17 cellular contexts compared by ENCODE assay signal in the genomic region with DNA sequence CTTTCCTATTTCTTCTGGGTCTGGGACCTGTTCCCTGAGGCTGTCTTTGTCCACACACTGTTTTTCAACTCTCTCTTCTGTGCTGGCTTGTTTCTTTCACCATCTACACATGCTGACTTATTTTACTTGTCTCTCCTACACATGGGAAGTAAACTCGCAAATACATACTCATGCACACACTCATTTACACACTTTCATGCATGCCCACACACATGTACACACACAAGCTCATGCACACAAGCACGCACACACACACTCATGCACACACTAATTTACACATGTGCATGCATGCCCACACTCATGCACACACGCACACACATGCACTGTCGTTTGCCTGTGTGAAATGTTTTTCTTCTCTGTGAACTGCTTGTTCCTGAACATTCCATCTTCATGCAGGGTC.
DNase-seq lines count a peak whose midpoint lies in the region; ATAC-seq, FAIRE-seq and TF ChIP-seq lines count a peak whose summit lies in the region.
"Had no signal": no experiment of that assay in that cellular context is flagged by ENCODE, and none has a peak within 500 bp of the region (broad histone marks: within the 10 kb centered on the region; RNA-seq: fewer than 3 reads in every experiment).

No MANE protein-coding gene starts in this region.

- H3K4me2 ChIP-seq in HepG2 (ENCODE audit: low read depth, low read length), result no peak overlapping the region
- H3K4me2 ChIP-seq: GM23338 had no signal

- H3K4me3 ChIP-seq in HepG2 (replicated peaks in 1 of 3; ENCODE audit: insufficient read depth in 1 of 3, low read depth in 2 of 3, low read length in 3 of 3) (no peak overlapping the region), right lobe of liver (no peak overlapping the region), LNCaP clone FGC (ENCODE audit: low read depth, low read length) (no peak overlapping the region), esophagus muscularis mucosa (no peak overlapping the region), testis (no peak overlapping the region)
- H3K4me3 ChIP-seq: GM23338 had no signal

- H3K4me1 ChIP-seq in HepG2 (ENCODE audit: insufficient read depth, low read length) (no peaks in the 10 kb centered on the region), right lobe of liver (no peaks in the 10 kb centered on the region), esophagus muscularis mucosa (no peaks in the 10 kb centered on the region), testis (no peaks in the 10 kb centered on the region)
- H3K4me1 ChIP-seq: BE2C had no signal

- no peak for ATAC-seq in HepG2
- no peak for ATAC-seq in right lobe of liver
- ATAC-seq: GM23338 had no signal

- POLR2A ChIA-PET in HepG2 (lab: Yijun Ruan, JAX), result no interaction called here

- no TSS peak for BruUV-seq in HepG2 (replicated peaks; lab: Mats Ljungman, UMichigan)

- no peak for TF ChIP-seq POLR2A in HepG2 (IDR thresholded peaks at IDR 0.05; ENCODE audit: insufficient read depth in 1 of 2, low read depth in 2 of 2, low read length in 2 of 2)
- no peak for TF ChIP-seq POLR2A in right lobe of liver (IDR thresholded peaks at IDR 0.05)
- no peak for TF ChIP-seq POLR2A in esophagus muscularis mucosa (IDR thresholded peaks at IDR 0.05; ENCODE audit: low read depth)
- TF ChIP-seq POLR2A in testis (IDR thresholded peaks at IDR 0.05), result no peak

- TF ChIP-seq CTCF in HepG2 (CRISPR knock-in tag; IDR thresholded peaks at IDR 0.05), result no peak
- no peak for TF ChIP-seq CTCF in right lobe of liver (IDR thresholded peaks at IDR 0.05)
- no peak for TF ChIP-seq CTCF in LNCaP clone FGC (IDR thresholded peaks at IDR 0.05; ENCODE audit: control insufficient read depth, extremely low read depth, insufficient read depth)
- TF ChIP-seq CTCF in esophagus muscularis mucosa (IDR thresholded peaks at IDR 0.05), result no peak
- TF ChIP-seq CTCF in testis (IDR thresholded peaks at IDR 0.05), result no peak

- H4K20me1 ChIP-seq in HepG2 (ENCODE audit: insufficient read depth, low read length), result no peaks in the 10 kb centered on the region

- no peaks in the 10 kb centered on the region for H3K36me3 ChIP-seq in HepG2 (replicated peaks in 1 of 2; ENCODE audit: control insufficient read depth in 1 of 2, insufficient read depth in 2 of 2, low read length in 2 of 2)
- H3K36me3 ChIP-seq in right lobe of liver, result no peaks in the 10 kb centered on the region
- no peaks in the 10 kb centered on the region for H3K36me3 ChIP-seq in esophagus muscularis mucosa
- H3K36me3 ChIP-seq in testis (ENCODE audit: low read depth, missing control alignments), result no peaks in the 10 kb centered on the region
- H3K36me3 ChIP-seq: BE2C had no signal

- H3K27ac ChIP-seq in HepG2 (ENCODE audit: extremely low read length, insufficient read depth, low read length), result no peak overlapping the region
- H3K27ac ChIP-seq in right lobe of liver, result no peak overlapping the region
- H3K27ac ChIP-seq in esophagus muscularis mucosa (replicated peaks in 1 of 4), result no peak overlapping the region
- H3K27ac ChIP-seq in testis, result no peak overlapping the region
- H3K27ac ChIP-seq: HL-60 had no signal

- TF ChIP-seq EP300 in HepG2 (IDR thresholded peaks at IDR 0.05; ENCODE audit: low read depth in 2 of 2, low read length in 2 of 2) (no peak), HepG2 (CRISPR knock-in tag; IDR thresholded peaks at IDR 0.05; ENCODE audit: borderline replicate concordance) (no peak), esophagus muscularis mucosa (IDR thresholded peaks at IDR 0.05) (no peak)

- H3K79me2 ChIP-seq in HepG2 (ENCODE audit: insufficient read depth, low read length), result no peaks in the 10 kb centered on the region

- DNase-seq in HepG2 (ENCODE audit: low spot score), result no peak
- DNase-seq in right lobe of liver, result no peak
- DNase-seq in LNCaP clone FGC (ENCODE audit: low read depth), result peak; percentile 15
- peak; percentile 17 for DNase-seq in esophagus muscularis mucosa (ENCODE audit: extremely low spot score)
- DNase-seq in testis, result no peak
- no peak for DNase-seq in NCI-H345 treated with DMSO at 0.1 percent for 48 hours (lab: John Stamatoyannopoulos, UW; ENCODE audit: unreplicated experiment)
- DNase-seq: ACHN; BE2C; CD4-positive, alpha-beta memory T cell; DMS153; DMS79; GDM1; HCEC 1CT had no signal

- intact Hi-C loops in HepG2 (cut with micrococcal nuclease; ENCODE audit: unreplicated experiment) (no loop called here), right lobe of liver (cut with DNase I) (no loop called here), esophagus muscularis mucosa (cut with DNase I) (no loop called here), testis (cut with DNase I; ENCODE audit: low total_unique reads) (no loop called here)

- no peak for FAIRE-seq in HepG2 (lab: Jason Lieb, UNC)
- FAIRE-seq: A204.1, H54 had no signal

- no peak for TF ChIP-seq RAD21 in HepG2 (CRISPR knock-in tag; IDR thresholded peaks at IDR 0.05)

- H2AFZ ChIP-seq in HepG2 (ENCODE audit: low read length), result no peak overlapping the region
- H2AFZ ChIP-seq: GM23338 had no signal

- CTCF ChIA-PET in HepG2 (lab: Yijun Ruan, JAX; ENCODE audit: low intra/inter-chr PET ratio, low total read pairs), result no interaction called here

- H3K9me3 ChIP-seq in HepG2 (ENCODE audit: low read length) (peaks cover 23% of the 10 kb centered on the region), right lobe of liver (no peaks in the 10 kb centered on the region), esophagus muscularis mucosa (peaks cover 0 to 3% (median 0%) of the 10 kb centered on the region in 4 donors), testis (no peaks in the 10 kb centered on the region)
- H3K9me3 ChIP-seq: BE2C had no signal

- in situ Hi-C loops in HepG2 (cut with HindIII; ENCODE audit: extremely low pct_ligation_motif_present, low pct_unique_long_range_greater_than_20kb), result no loop called here

- 20% methylated on average over 4 of the region's 4 CpGs for WGBS in HepG2 (ENCODE audit: low lambda C conversion rate)
- 69% methylated on average over 4 of the region's 4 CpGs for WGBS in right lobe of liver (ENCODE audit: insufficient coverage, low coverage, low lambda C conversion rate, missing lambda C conversion rate)
- WGBS in esophagus muscularis mucosa, result 82% methylated on average over 4 of the region's 4 CpGs
- 77 to 88% methylated on average over 4 of the region's 4 CpGs for WGBS in testis, 2 donors

- H3K27me3 ChIP-seq in HepG2 (ENCODE audit: control insufficient read depth in 1 of 2, insufficient read depth in 2 of 2, low read length in 2 of 2) (peaks cover 0 to 5% of the 10 kb centered on the region in 2 experiments; a peak in 1 of 5 replicates), right lobe of liver (no peaks in the 10 kb centered on the region), esophagus muscularis mucosa (peaks cover 0 to 30% (median 0%) of the 10 kb centered on the region in 4 donors), testis (no peaks in the 10 kb centered on the region)
- H3K27me3 ChIP-seq: BE2C had no signal

- no peak overlapping the region for H3K9ac ChIP-seq in HepG2 (ENCODE audit: insufficient read depth, low read depth, low read length)

TF ChIP-seq in HepG2, 621 proteins besides CTCF, POLR2A, EP300 and RAD21:
- TF ChIP-seq CENPBD1 (CRISPR knock-in tag; IDR thresholded peaks at IDR 0.05; ENCODE audit: borderline replicate concordance, low read depth), result no peak
- TF ChIP-seq MNT (IDR thresholded peaks at IDR 0.05), result peak; percentile 52
TF ChIP-seq in HepG2: peak in this region for 1.

Comparison
In these comparisons a context has a peak if more than half of its experiments do, and no peak if none do; other contexts are left out.
1. DNase-seq: peak in LNCaP clone FGC (single experiment) and esophagus muscularis mucosa (single experiment); none in HepG2 (single experiment), right lobe of liver (0 of 3), testis (single experiment) and NCI-H345 treated with DMSO at 0.1 percent for 48 hours (single experiment).